ENCODE assay signal across 8 cellular contexts in the genomic region with DNA sequence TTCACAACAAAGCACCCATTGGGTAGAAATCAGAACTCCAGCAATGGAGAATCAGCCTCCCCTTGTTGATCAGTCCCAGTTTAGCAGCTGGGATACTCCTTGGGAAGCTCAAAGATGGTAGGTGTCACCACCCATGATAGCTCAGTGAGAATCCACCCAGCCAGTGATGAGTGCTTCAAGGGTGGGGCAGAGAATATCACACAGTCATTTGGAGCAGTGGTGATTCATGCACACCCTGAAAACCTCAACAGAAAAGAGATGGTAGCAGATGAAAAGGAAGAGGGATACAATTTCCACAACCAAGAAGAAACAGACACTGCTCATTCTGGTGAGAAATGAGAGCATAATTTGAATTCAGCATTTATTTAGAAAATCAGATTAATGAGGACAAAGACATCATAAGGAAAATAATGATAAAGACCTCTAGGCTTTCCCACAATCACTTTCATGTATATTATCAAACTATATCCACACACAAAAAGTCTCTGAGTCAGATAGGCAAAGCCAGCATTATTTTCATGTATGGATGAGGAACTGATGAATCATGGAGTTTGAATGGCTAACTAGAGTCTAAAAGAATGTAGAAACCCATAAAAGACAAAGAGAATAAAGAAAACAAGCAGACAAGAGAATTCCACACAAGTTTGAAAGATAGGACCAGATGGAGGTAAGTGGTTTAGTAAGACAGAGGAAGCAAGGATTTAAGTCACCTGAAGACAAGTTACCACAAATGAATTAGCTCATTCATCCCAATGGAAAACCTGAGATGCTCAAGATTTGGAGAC.
DNase-seq lines count a peak whose midpoint lies in the region; FAIRE-seq lines count a peak whose summit lies in the region.

No MANE protein-coding gene starts in this region.

- FAIRE-seq in urothelium cell line (lab: Jason Lieb, UNC): no peak

- peak; percentile 24 to 28 (median 26) for DNase-seq in stimulated activated CD4-positive, alpha-beta T cell treated with anti-CD3 and anti-CD28 coated beads, Interleukin-12 subunit alpha, Interleukin-12 subunit beta, amount 100 ng/mL, for 48 hours (ENCODE audit: low read depth in 2 of 3, low spot score in 1 of 3)
- DNase-seq in stimulated activated CD4-positive, alpha-beta T cell treated with anti-CD3 and anti-CD28 coated beads, Interleukin-4, amount 100 ng/mL, for 1 hour: no peak
- peak; percentile 98 for DNase-seq in LHCN-M2 (ENCODE audit: low read depth)
- DNase-seq in dermis blood vessel endothelial cell: peak; percentile 37
- DNase-seq in urothelium cell line (ENCODE audit: low spot score): peak; percentile 61
- DNase-seq in substantia nigra (lab: John Stamatoyannopoulos, UW): no peak
- no peak for DNase-seq in NCI-H2171 (lab: John Stamatoyannopoulos, UW)
- no peak for DNase-seq in DMS79 (lab: John Stamatoyannopoulos, UW)

- no peak overlapping the region for H3K27ac ChIP-seq in substantia nigra (ENCODE audit: low read depth, low read length, poor library complexity, severe bottlenecking)

Comparison
In these comparisons a context has a peak if more than half of its experiments do, and no peak if none do; other contexts are left out.
1. DNase-seq: peak in stimulated activated CD4-positive, alpha-beta T cell treated with anti-CD3 and anti-CD28 coated beads, Interleukin-12 subunit alpha, Interleukin-12 subunit beta, amount 100 ng/mL, for 48 hours (3 of 3), LHCN-M2 (single experiment), dermis blood vessel endothelial cell (single experiment) and urothelium cell line (single experiment); none in stimulated activated CD4-positive, alpha-beta T cell treated with anti-CD3 and anti-CD28 coated beads, Interleukin-4, amount 100 ng/mL, for 1 hour (single experiment), substantia nigra (0 of 49), NCI-H2171 (single experiment) and DMS79 (single experiment).